In genomic region chr19:11721681-11722080, GRCh38 we compare ENCODE assay signal across 25 cellular contexts.
"Had no signal": no experiment of that assay in that cellular context is flagged by ENCODE, and none has a peak within 500 bp of the region (broad histone marks: within the 10 kb centered on the region; RNA-seq: fewer than 3 reads in every experiment).

No MANE protein-coding gene starts in this region.

- H3K9me3 ChIP-seq: uterus had no signal

- H3K27ac ChIP-seq: coronary artery, foreskin keratinocyte, heart left ventricle, hepatocyte, left ventricle myocardium inferior, lower lobe of right lung, neutrophil, parathyroid adenoma, right lobe of liver, stomach, tibial artery, upper lobe of left lung, uterus had no signal

- H3K4me3 ChIP-seq: gastroesophageal sphincter, heart left ventricle, hepatocyte, left ventricle myocardium inferior, lower lobe of right lung, right lobe of liver, smooth muscle cell, stomach, tibial artery, upper lobe of left lung, uterus had no signal

- ATAC-seq: foreskin keratinocyte; gastroesophageal sphincter; heart left ventricle; left cardiac atrium; lower lobe of right lung; natural killer cell treated with Interleukin-12 subunit alpha and Interleukin-12 subunit beta and Interleukin-15 and Interleukin-18, amount 100 ng/mL, for 72 hours; right lobe of liver; stimulated activated effector memory CD8-positive, alpha-beta T cell treated with anti-CD3 and anti-CD28 coated beads, Interleukin-12 subunit alpha, Interleukin-12 subunit beta, amount 100 ng/mL, for 72 hours had no signal

- H3K4me1 ChIP-seq: foreskin keratinocyte, gastroesophageal sphincter, heart left ventricle, left ventricle myocardium inferior, lower lobe of right lung, parathyroid adenoma, right lobe of liver, stomach, tibial artery, upper lobe of left lung, uterus had no signal

- DNase-seq: dermis blood vessel endothelial cell; effector memory CD4-positive, alpha-beta T cell; heart left ventricle; left cardiac atrium; left ventricle myocardium inferior; lower lobe of right lung; naive B cell; right lobe of liver; stimulated activated CD4-positive, alpha-beta T cell treated with anti-CD3 and anti-CD28 coated beads, Interleukin-12 subunit alpha, Interleukin-12 subunit beta, amount 100 ng/mL, for 4 hours; stimulated activated CD4-positive, alpha-beta T cell treated with anti-CD3 and anti-CD28 coated beads, Interleukin-1b, Interleukin-23, amount 100 ng/mL, for 48 hours; stimulated activated CD4-positive, alpha-beta T cell treated with anti-CD3 and anti-CD28 coated beads, Interleukin-4, amount 100 ng/mL, for 1 hour; stimulated activated naive CD4-positive, alpha-beta T cell treated with Interleukin-2 at 50 U/mL for 16 hours; stomach; tibial artery; upper lobe of left lung; uterus had no signal

- H3K36me3 ChIP-seq: uterus had no signal

- H3K27me3 ChIP-seq: foreskin keratinocyte, gastroesophageal sphincter, heart left ventricle, hepatocyte, neutrophil, right lobe of liver, stomach, tibial artery, upper lobe of left lung, uterus had no signal

- H3K9ac ChIP-seq: parathyroid adenoma had no signal
